In genomic region chr6:143685653-143686052, GRCh38 we compare ENCODE assay signal across 32 cellular contexts.
"Had no signal": no experiment of that assay in that cellular context is flagged by ENCODE, and none has a peak within 500 bp of the region (broad histone marks: within the 10 kb centered on the region; RNA-seq: fewer than 3 reads in every experiment).

No MANE protein-coding gene starts in this region.

- DNase-seq: naive thymus-derived CD4-positive, alpha-beta T cell; natural killer cell; occipital lobe; ovary; posterior cingulate gyrus; psoas muscle; right lobe of liver; sigmoid colon; spleen; stimulated activated CD4-positive, alpha-beta T cell treated with anti-CD3 and anti-CD28 coated beads, Interleukin-12 subunit alpha, Interleukin-12 subunit beta, amount 100 ng/mL, for 4 hours; stimulated activated CD4-positive, alpha-beta T cell treated with anti-CD3 and anti-CD28 coated beads, Interleukin-1b, Interleukin-23, amount 100 ng/mL, for 48 hours; stimulated activated CD4-positive, alpha-beta T cell treated with anti-CD3 and anti-CD28 coated beads, Interleukin-4, amount 100 ng/mL, for 1 hour; stimulated activated CD4-positive, alpha-beta T cell treated with anti-CD3 and anti-CD28 coated beads, Interleukin-4, amount 100 ng/mL, for 4 hours; stimulated activated CD8-positive, alpha-beta memory T cell treated with anti-CD3 and anti-CD28 coated beads, Interleukin-4, amount 100 ng/mL, for 48 hours; stimulated activated naive CD4-positive, alpha-beta T cell; stimulated activated naive CD8-positive, alpha-beta T cell treated with anti-CD3 and anti-CD28 coated beads, Interleukin-15, amount 100 ng/mL, for 72 hours; stimulated activated naive CD8-positive, alpha-beta T cell treated with anti-CD3 and anti-CD28 coated beads, Interleukin-15, Interleukin-2, amounts not matched to agents 100 U/mL and 50 U/mL, for 24 hours; substantia nigra; testis; tibial artery; trophoblast cell; upper lobe of left lung had no signal

- H3K27ac ChIP-seq: neural progenitor cell, ovary, parathyroid adenoma, psoas muscle, right lobe of liver, sigmoid colon, spleen, suprapubic skin, testis, tibial artery, upper lobe of left lung, vagina had no signal

- H3K36me3 ChIP-seq: neural progenitor cell, ovary, right lobe of liver, sigmoid colon, spleen, suprapubic skin, tibial artery, upper lobe of left lung, vagina had no signal

- H3K4me3 ChIP-seq: neural progenitor cell, ovary, psoas muscle, right lobe of liver, sigmoid colon, smooth muscle cell, spleen, suprapubic skin, testis, tibial artery, upper lobe of left lung, vagina had no signal

- H3K4me1 ChIP-seq: parathyroid adenoma had no signal

- FAIRE-seq: urothelium cell line had no signal

- H3K27ac Mint-ChIP-seq: naive thymus-derived CD4-positive, alpha-beta T cell; natural killer cell; nephron; neural progenitor cell; progenitor cell of endocrine pancreas; stimulated activated memory B cell treated with anti-CD40 and anti-IgM and Interleukin-4, amounts not matched to agents 10 μg/mL and 1 μg/mL and 100 μg/mL, for 72 hours; stimulated activated naive CD8-positive, alpha-beta T cell treated with anti-CD3 and anti-CD28 coated beads, Interleukin-15, amount 100 ng/mL, for 72 hours had no signal

- H3K27me3 ChIP-seq: neural progenitor cell, ovary, right lobe of liver, sigmoid colon, spleen, suprapubic skin, testis, tibial artery, upper lobe of left lung, vagina had no signal

- H3K9me3 ChIP-seq: ovary, right lobe of liver, sigmoid colon, suprapubic skin, testis, tibial artery, vagina had no signal

- ATAC-seq: naive thymus-derived CD4-positive, alpha-beta T cell; natural killer cell; psoas muscle; right cardiac atrium; right lobe of liver; stimulated activated memory B cell treated with anti-CD40 and anti-IgM and Interleukin-4, amounts not matched to agents 10 μg/mL and 1 μg/mL and 100 μg/mL, for 72 hours; stimulated activated naive CD8-positive, alpha-beta T cell treated with anti-CD3 and anti-CD28 coated beads, Interleukin-15, amount 100 ng/mL, for 72 hours; stimulated activated naive CD8-positive, alpha-beta T cell treated with anti-CD3 and anti-CD28 coated beads, Interleukin-15, Interleukin-2, amounts not matched to agents 100 U/mL and 50 U/mL, for 24 hours had no signal

- H2AFZ ChIP-seq: neural progenitor cell, parathyroid adenoma had no signal

- H3K27me3 Mint-ChIP-seq: progenitor cell of endocrine pancreas; stimulated activated memory B cell treated with anti-CD40 and anti-IgM and Interleukin-4, amounts not matched to agents 10 μg/mL and 1 μg/mL and 100 μg/mL, for 72 hours had no signal

- H3K9ac ChIP-seq: neural progenitor cell, parathyroid adenoma had no signal

- H3K4me2 ChIP-seq: neural progenitor cell, smooth muscle cell had no signal

- H3K4me3 Mint-ChIP-seq: naive thymus-derived CD4-positive, alpha-beta T cell; natural killer cell; nephron; neural progenitor cell; stimulated activated memory B cell treated with anti-CD40 and anti-IgM and Interleukin-4, amounts not matched to agents 10 μg/mL and 1 μg/mL and 100 μg/mL, for 72 hours; stimulated activated naive CD8-positive, alpha-beta T cell treated with anti-CD3 and anti-CD28 coated beads, Interleukin-15, amount 100 ng/mL, for 72 hours had no signal
